18 cellular contexts compared by ENCODE assay signal in genomic region chr6:100342830-100343229, GRCh38.
DNase-seq lines count a peak whose midpoint lies in the region; ATAC-seq and TF ChIP-seq lines count a peak whose summit lies in the region.
"Had no signal": no experiment of that assay in that cellular context is flagged by ENCODE, and none has a peak within 500 bp of the region (broad histone marks: within the 10 kb centered on the region; RNA-seq: fewer than 3 reads in every experiment).

No MANE protein-coding gene starts in this region.

- H3K79me1 ChIP-seq in IMR-90 (ENCODE audit: low read depth in 1 of 2, low read length in 2 of 2): no peaks in the 10 kb centered on the region

- H3K4me3 Mint-ChIP-seq in activated CD4-positive, alpha-beta T cell treated with anti-CD3 and anti-CD28 coated beads, Interleukin-2, amount 10 ng/mL, durations not matched to agents 7 days and 5 days: no peak overlapping the region
- H3K4me3 Mint-ChIP-seq: activated CD8-positive, alpha-beta T cell treated with anti-CD3 and anti-CD28 coated beads, Interleukin-2, amount 10 ng/mL, durations not matched to agents 7 days and 5 days; activated naive CD8-positive, alpha-beta T cell treated with anti-CD3 and anti-CD28 coated beads, Interleukin-2, amount 50 U/mL, for 24 hours; activated T-cell treated with anti-CD3 and anti-CD28 coated beads, Interleukin-2, amount 50 U/mL, for 72 hours; naive thymus-derived CD8-positive, alpha-beta T cell; T-helper 1 cell treated with Interleukin-12 subunit alpha and Interleukin-12 subunit beta and Interleukin-4 antibody, amounts not matched to agents 30 μg/mL and 1 μg/mL, for 36 hours had no signal

- no peak overlapping the region for H2AK5ac ChIP-seq in IMR-90 (ENCODE audit: low read depth, low read length)

- peak overlapping the region in 1 of 2 experiments; percentile 51; a peak in 1 of 4 replicates for H4K8ac ChIP-seq in IMR-90 (ENCODE audit: low read depth in 2 of 2, low read length in 2 of 2)

- no peaks in the 10 kb centered on the region for H3K79me2 ChIP-seq in smooth muscle cell (ENCODE audit: low read depth)

- no peak overlapping the region for H2BK20ac ChIP-seq in IMR-90 (ENCODE audit: low read depth, low read length)

- H3K4me2 ChIP-seq in IMR-90 (ENCODE audit: low read depth, low read length) (no peak overlapping the region; the same call in 1 of the 2 replicates), smooth muscle cell (peak overlapping the region; percentile 46)

- H3K27ac ChIP-seq in IMR-90 (ENCODE audit: insufficient read depth, low read length) (no peak overlapping the region), smooth muscle cell (ENCODE audit: low read depth) (no peak overlapping the region)
- H3K27ac ChIP-seq: gastroesophageal sphincter, lower lobe of right lung, thoracic aorta had no signal

- H3K56ac ChIP-seq in IMR-90 (ENCODE audit: extremely low read depth, insufficient read depth, low read length): no peak overlapping the region

- H2AFZ ChIP-seq in IMR-90 (replicated peaks; ENCODE audit: low read length, poor library complexity) (no peak overlapping the region), smooth muscle cell (ENCODE audit: low read depth) (no peak overlapping the region)

- dilution Hi-C loops in IMR-90 (cut with HindIII; ENCODE audit: low sequenced_read_pairs, unreplicated experiment): no loop called here

- no peak for TF ChIP-seq RAD21 in IMR-90 (IDR thresholded peaks at IDR 0.05; ENCODE audit: low read length)

- H3K27me3 Mint-ChIP-seq in activated CD4-positive, alpha-beta T cell treated with anti-CD3 and anti-CD28 coated beads, Interleukin-2, amount 10 ng/mL, durations not matched to agents 7 days and 5 days: peaks cover 5% of the 10 kb centered on the region
- H3K27me3 Mint-ChIP-seq: activated naive CD8-positive, alpha-beta T cell treated with anti-CD3 and anti-CD28 coated beads, Interleukin-2, amount 50 U/mL, for 24 hours had no signal

- BruUV-seq in IMR-90 (replicated peaks; lab: Mats Ljungman, UMichigan): no TSS peak

- H2AK9ac ChIP-seq in IMR-90 (replicated peaks; ENCODE audit: low read depth, low read length, poor library complexity): no peak overlapping the region

- no peak for TF ChIP-seq POLR2A in IMR-90 (IDR thresholded peaks at IDR 0.05; ENCODE audit: low read depth, low read length)

- 0 out of 2 replicates have a peak overlapping the region, but pooled peaks have one; percentile 56 for H3K4ac ChIP-seq in IMR-90 (ENCODE audit: low read depth, low read length)

- no peak overlapping the region for H3K23ac ChIP-seq in IMR-90 (ENCODE audit: low read depth, low read length)

- H2BK120ac ChIP-seq in IMR-90 (ENCODE audit: low read depth, low read length): no peak overlapping the region; the same call in 1 of the 2 replicates

- in situ Hi-C loops in IMR-90 (cut with MboI; ENCODE audit: low sequenced_read_pairs): no loop called here

- DNase-seq in IMR-90 (peak; percentile 47), amniotic epithelial cell (ENCODE audit: low read depth) (peak; percentile 85), glomerular visceral epithelial cell (ENCODE audit: extremely low spot score) (peak; percentile 15), smooth muscle cell (lab: John Stamatoyannopoulos, UW; ENCODE audit: unreplicated experiment) (no peak), SKM-1 (lab: John Stamatoyannopoulos, UW; ENCODE audit: unreplicated experiment) (no peak)
- DNase-seq in activated CD4-positive, alpha-beta T cell treated with anti-CD3 and anti-CD28 coated beads, Interleukin-2, amount 10 ng/mL, durations not matched to agents 7 days and 5 days: no peak
- DNase-seq: activated CD8-positive, alpha-beta T cell treated with anti-CD3 and anti-CD28 coated beads, Interleukin-2, amount 10 ng/mL, durations not matched to agents 7 days and 5 days; activated naive CD8-positive, alpha-beta T cell treated with anti-CD3 and anti-CD28 coated beads, Interleukin-2, amount 50 U/mL, for 24 hours; activated T-cell treated with anti-CD3 and anti-CD28 coated beads, Interleukin-2, amount 50 U/mL, for 72 hours; lower lobe of right lung; naive thymus-derived CD8-positive, alpha-beta T cell; NCI-H1694 treated with DMSO at 0.1 percent for 48 hours; NK-92 treated with Interleukin-12 subunit alpha and Interleukin-12 subunit beta, amount 100 ng/mL, for 24 hours had no signal

- no peaks in the 10 kb centered on the region for H3K9me3 Mint-ChIP-seq in activated CD4-positive, alpha-beta T cell treated with anti-CD3 and anti-CD28 coated beads, Interleukin-2, amount 10 ng/mL, durations not matched to agents 7 days and 5 days
- H3K9me3 Mint-ChIP-seq: activated naive CD8-positive, alpha-beta T cell treated with anti-CD3 and anti-CD28 coated beads, Interleukin-2, amount 50 U/mL, for 24 hours; activated T-cell treated with anti-CD3 and anti-CD28 coated beads, Interleukin-2, amount 50 U/mL, for 72 hours; T-helper 1 cell treated with Interleukin-12 subunit alpha and Interleukin-12 subunit beta and Interleukin-4 antibody, amounts not matched to agents 30 μg/mL and 1 μg/mL, for 36 hours had no signal

- CTCF ChIA-PET in IMR-90 (lab: Yijun Ruan, JAX): interaction anchor here (1.1 kb wide), 1 partner anchor 31 kb away, joined by 3 read pairs; no protein-coding TSS in a partner anchor
- CTCF ChIA-PET in activated CD4-positive, alpha-beta T cell treated with anti-CD3 and anti-CD28 coated beads, Interleukin-2, amount 10 ng/mL, durations not matched to agents 7 days and 5 days (lab: Charles Lee): no interaction called here

- peak; percentile 21; the same call in 1 of the 2 replicates for ATAC-seq in IMR-90 (ENCODE audit: low read depth)
- ATAC-seq in HG02970 (IDR thresholded peaks at IDR 0.05; ENCODE audit: low FRiP score, unreplicated experiment): no peak
- ATAC-seq: activated CD8-positive, alpha-beta T cell treated with anti-CD3 and anti-CD28 coated beads, Interleukin-2, amount 10 ng/mL, durations not matched to agents 7 days and 5 days; activated naive CD8-positive, alpha-beta T cell treated with anti-CD3 and anti-CD28 coated beads, Interleukin-2, amount 50 U/mL, for 24 hours; activated T-cell treated with anti-CD3 and anti-CD28 coated beads, Interleukin-2, amount 50 U/mL, for 72 hours; gastroesophageal sphincter; lower lobe of right lung; naive thymus-derived CD8-positive, alpha-beta T cell had no signal

- no peak overlapping the region; the same call in 2 of the 3 replicates for H2BK15ac ChIP-seq in IMR-90 (ENCODE audit: low read depth, low read length)

- H3K9me3 ChIP-seq in IMR-90 (ENCODE audit: control insufficient read depth, insufficient read depth, low read length) (no peaks in the 10 kb centered on the region), smooth muscle cell (replicated peaks; ENCODE audit: low read depth) (no peaks in the 10 kb centered on the region)
- H3K9me3 ChIP-seq: gastroesophageal sphincter, lower lobe of right lung, thoracic aorta had no signal

- H3K9ac ChIP-seq in IMR-90 (ENCODE audit: low read depth, low read length): no peak overlapping the region
- no peak overlapping the region for H3K9ac ChIP-seq in smooth muscle cell (ENCODE audit: low read depth)
- H3K9ac ChIP-seq: BLaER1 treated with 17β-estradiol and CSF1 and Interleukin-3, amounts not matched to agents 10 nM and 100 nM had no signal

- H3K4me1 Mint-ChIP-seq in activated CD4-positive, alpha-beta T cell treated with anti-CD3 and anti-CD28 coated beads, Interleukin-2, amount 10 ng/mL, durations not matched to agents 7 days and 5 days: peaks cover under 1% of the 10 kb centered on the region
- H3K4me1 Mint-ChIP-seq: activated naive CD8-positive, alpha-beta T cell treated with anti-CD3 and anti-CD28 coated beads, Interleukin-2, amount 50 U/mL, for 24 hours had no signal

- H4K20me1 ChIP-seq in IMR-90 (ENCODE audit: insufficient read depth, low read length) (no peaks in the 10 kb centered on the region), smooth muscle cell (ENCODE audit: low read depth) (no peaks in the 10 kb centered on the region)
- H4K20me1 ChIP-seq: BLaER1 treated with 17β-estradiol and CSF1 and Interleukin-3, amounts not matched to agents 10 nM and 100 nM had no signal

- no peak overlapping the region for H3K14ac ChIP-seq in IMR-90 (replicated peaks; ENCODE audit: low read depth, low read length)

- H3K36me3 ChIP-seq in IMR-90 (ENCODE audit: control insufficient read depth, insufficient read depth, low read length) (no peaks in the 10 kb centered on the region), smooth muscle cell (ENCODE audit: low read depth) (no peaks in the 10 kb centered on the region)
- H3K36me3 ChIP-seq: BLaER1 treated with 17β-estradiol and CSF1 and Interleukin-3, amounts not matched to agents 10 nM and 100 nM; gastroesophageal sphincter; lower lobe of right lung; thoracic aorta had no signal

- no peaks in the 10 kb centered on the region for H3K9me1 ChIP-seq in IMR-90 (ENCODE audit: insufficient read depth, low read length)

- no peak overlapping the region for H3K4me3 ChIP-seq in IMR-90 (ENCODE audit: insufficient read depth, low read depth, low read length)
- no peak overlapping the region for H3K4me3 ChIP-seq in smooth muscle cell
- H3K4me3 ChIP-seq: BLaER1 treated with 17β-estradiol and CSF1 and Interleukin-3, amounts not matched to agents 10 nM and 100 nM; gastroesophageal sphincter; lower lobe of right lung; thoracic aorta had no signal

- H4K91ac ChIP-seq in IMR-90 (ENCODE audit: insufficient read depth, low read depth, low read length): peak overlapping the region; percentile 26

- H3K27me3 ChIP-seq in IMR-90 (ENCODE audit: control insufficient read depth, insufficient read depth, low read length) (no peaks in the 10 kb centered on the region), smooth muscle cell (ENCODE audit: low read depth) (no peaks in the 10 kb centered on the region)
- H3K27me3 ChIP-seq: BLaER1 treated with 17β-estradiol and CSF1 and Interleukin-3, amounts not matched to agents 10 nM and 100 nM; gastroesophageal sphincter had no signal

- H3K36me3 Mint-ChIP-seq in activated CD4-positive, alpha-beta T cell treated with anti-CD3 and anti-CD28 coated beads, Interleukin-2, amount 10 ng/mL, durations not matched to agents 7 days and 5 days (ENCODE audit: low read depth): no peaks in the 10 kb centered on the region
- H3K36me3 Mint-ChIP-seq: naive thymus-derived CD8-positive, alpha-beta T cell had no signal

- no peak overlapping the region for H3K27ac Mint-ChIP-seq in activated CD4-positive, alpha-beta T cell treated with anti-CD3 and anti-CD28 coated beads, Interleukin-2, amount 10 ng/mL, durations not matched to agents 7 days and 5 days
- H3K27ac Mint-ChIP-seq: activated CD8-positive, alpha-beta T cell treated with anti-CD3 and anti-CD28 coated beads, Interleukin-2, amount 10 ng/mL, durations not matched to agents 7 days and 5 days; activated naive CD8-positive, alpha-beta T cell treated with anti-CD3 and anti-CD28 coated beads, Interleukin-2, amount 50 U/mL, for 24 hours; activated T-cell treated with anti-CD3 and anti-CD28 coated beads, Interleukin-2, amount 50 U/mL, for 72 hours; naive thymus-derived CD8-positive, alpha-beta T cell; T-helper 1 cell treated with Interleukin-12 subunit alpha and Interleukin-12 subunit beta and Interleukin-4 antibody, amounts not matched to agents 30 μg/mL and 1 μg/mL, for 36 hours had no signal

- H4K5ac ChIP-seq in IMR-90 (ENCODE audit: low read depth, low read length): no peak overlapping the region

- H3K4me1 ChIP-seq in IMR-90 (ENCODE audit: control insufficient read depth, insufficient read depth, low read length) (peaks cover 7% of the 10 kb centered on the region), smooth muscle cell (ENCODE audit: low read depth) (peaks cover 2% of the 10 kb centered on the region)
- H3K4me1 ChIP-seq: gastroesophageal sphincter, lower lobe of right lung had no signal

- H3F3A ChIP-seq in smooth muscle cell (ENCODE audit: low read depth): peaks cover 3% of the 10 kb centered on the region

- WGBS in IMR-90 (ENCODE audit: extremely low coverage in 2 of 2, insufficient read length in 1 of 2), 2 experiments: no CpG with 5 or more reads among the region's 3 CpGs
- WGBS in smooth muscle cell (ENCODE audit: low lambda C conversion rate): 73% methylated on average over 3 of the region's 3 CpGs

- H2BK5ac ChIP-seq in IMR-90 (ENCODE audit: low read depth, low read length, poor library complexity, severe bottlenecking): peak overlapping the region; percentile 90

- intact Hi-C loops in IMR-90 (cut with micrococcal nuclease): loop anchor here (5.0 kb wide), 1 partner anchor 41 kb away; no protein-coding TSS in a partner anchor

- H3K18ac ChIP-seq in IMR-90 (ENCODE audit: low read depth, low read length): peak overlapping the region; percentile 75; the same call in 1 of the 2 replicates

- POLR2A ChIA-PET in IMR-90 (lab: Charles Lee; ENCODE audit: unreplicated experiment): no interaction called here
- POLR2A ChIA-PET in activated CD4-positive, alpha-beta T cell treated with anti-CD3 and anti-CD28 coated beads, Interleukin-2, amount 10 ng/mL, durations not matched to agents 7 days and 5 days (lab: Charles Lee): no interaction called here

- TF ChIP-seq CTCF in IMR-90 (conservative IDR thresholded peaks at IDR 0.05; ENCODE audit: low read depth, low read length) (no peak), smooth muscle cell (IDR thresholded peaks at IDR 0.05; ENCODE audit: borderline replicate concordance, insufficient read depth, poor library complexity, severe bottlenecking) (no peak)

Comparison
In these comparisons a context has a peak if more than half of its experiments do, and no peak if none do; other contexts are left out.
1. DNase-seq: peak in IMR-90 (single experiment), amniotic epithelial cell (single experiment) and glomerular visceral epithelial cell (single experiment); none in smooth muscle cell (single experiment), SKM-1 (single experiment) and activated CD4-positive, alpha-beta T cell treated with anti-CD3 and anti-CD28 coated beads, Interleukin-2, amount 10 ng/mL, durations not matched to agents 7 days and 5 days (single experiment).